8 cellular contexts compared by ENCODE assay signal in the genomic region with DNA sequence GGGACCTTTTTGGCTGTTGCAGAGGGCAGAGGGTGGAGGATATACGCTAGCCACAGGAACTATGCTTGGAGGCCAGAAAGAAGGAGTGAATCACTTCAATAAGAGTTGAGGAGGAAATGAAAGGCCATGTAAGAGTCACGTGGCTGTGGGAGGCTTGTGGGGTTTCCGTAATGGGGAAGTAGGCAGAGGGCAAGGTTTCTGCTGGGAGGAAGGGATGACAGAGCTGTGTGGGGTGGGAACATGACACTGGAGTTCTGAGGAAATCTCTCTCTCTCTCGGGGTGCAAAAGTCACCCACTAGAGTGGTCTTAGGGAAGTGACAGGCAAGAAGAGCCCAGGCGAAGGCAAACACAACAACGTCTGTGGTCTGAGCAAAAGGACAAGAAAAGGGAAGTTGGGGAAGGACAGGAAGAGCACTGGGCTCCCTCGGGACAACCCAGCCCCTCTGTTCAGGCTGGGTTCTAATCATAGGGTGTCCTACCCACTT. TPM values are rescaled to one million over a fixed set of nuclear protein-coding genes. Genes with fewer than 3 reads are reported as not detected.
DNase-seq lines count a peak whose midpoint lies in the region; ATAC-seq and TF ChIP-seq lines count a peak whose summit lies in the region.

No MANE protein-coding gene starts in this region.

- no peaks in the 10 kb centered on the region for H3K9me3 Mint-ChIP-seq in MCF 10A (ENCODE audit: unreplicated experiment)

- peaks cover 57% of the 10 kb centered on the region for H3K27me3 Mint-ChIP-seq in MCF 10A (ENCODE audit: insufficient read depth, unreplicated experiment)

- DNase-seq in DMS53 (lab: John Stamatoyannopoulos, UW) (peak; percentile 12), DMS53 treated with DMSO at 0.1 percent for 48 hours (lab: John Stamatoyannopoulos, UW; ENCODE audit: unreplicated experiment) (no peak), Kasumi-1 (lab: John Stamatoyannopoulos, UW) (peak; percentile 99), MCF 10A (ENCODE audit: unreplicated experiment) (peak; percentile 21), renal cortical epithelial cell (ENCODE audit: low read depth) (peak; percentile 86), NCI-H526 (lab: John Stamatoyannopoulos, UW) (no peak), NCI-H2171 treated with DMSO at 0.1 percent for 48 hours (lab: John Stamatoyannopoulos, UW) (no peak)

- ATAC-seq in GM21786 (IDR thresholded peaks at IDR 0.05; ENCODE audit: unreplicated experiment): peak; percentile 76

- no peaks in the 10 kb centered on the region for H3K4me1 Mint-ChIP-seq in MCF 10A (ENCODE audit: insufficient read depth, unreplicated experiment)

- no peaks in the 10 kb centered on the region for H3K36me3 Mint-ChIP-seq in MCF 10A (ENCODE audit: insufficient read depth, unreplicated experiment)

- no peak overlapping the region for H3K27ac Mint-ChIP-seq in MCF 10A (ENCODE audit: low read depth, unreplicated experiment)

- intact Hi-C loops in MCF 10A (cut with micrococcal nuclease): no loop called here

- BruUV-seq in MCF 10A (replicated peaks; lab: Mats Ljungman, UMichigan): no TSS peak

- H3K4me3 Mint-ChIP-seq in MCF 10A (ENCODE audit: unreplicated experiment): no peak overlapping the region

- POLR2A ChIA-PET in MCF 10A (lab: Yijun Ruan, JAX): no interaction called here

- no peak for TF ChIP-seq CTCF in MCF 10A (IDR thresholded peaks at IDR 0.05; ENCODE audit: unreplicated experiment)

- CTCF ChIA-PET in MCF 10A (lab: Yijun Ruan, JAX): no interaction called here

RNA-seq across cellular contexts. Expression of a gene that starts 3.9 kb away (rescaled TPM):
- total RNA-seq in MCF 10A (2022) (not detected in 2 replicates), renal cortical epithelial cell (not detected in 2 replicates)

RNA-seq across cellular contexts. Expression of a gene that starts 31.6 kb away (rescaled TPM):
- total RNA-seq in MCF 10A (2022) (not detected in 2 replicates), renal cortical epithelial cell (not detected in 2 replicates)

RNA-seq across cellular contexts. Expression of a gene that starts 45.5 kb away (rescaled TPM):
- not detected in 2 replicates for total RNA-seq in MCF 10A (2022)
- total RNA-seq in renal cortical epithelial cell: not detected in 2 replicates

Comparison
In these comparisons a context has a peak if more than half of its experiments do, and no peak if none do; other contexts are left out.
1. DNase-seq: peak in DMS53 (single experiment), Kasumi-1 (2 of 2), MCF 10A (single experiment) and renal cortical epithelial cell (single experiment); none in DMS53 treated with DMSO at 0.1 percent for 48 hours (single experiment), NCI-H526 (0 of 2) and NCI-H2171 treated with DMSO at 0.1 percent for 48 hours (single experiment).